In the genomic region with DNA sequence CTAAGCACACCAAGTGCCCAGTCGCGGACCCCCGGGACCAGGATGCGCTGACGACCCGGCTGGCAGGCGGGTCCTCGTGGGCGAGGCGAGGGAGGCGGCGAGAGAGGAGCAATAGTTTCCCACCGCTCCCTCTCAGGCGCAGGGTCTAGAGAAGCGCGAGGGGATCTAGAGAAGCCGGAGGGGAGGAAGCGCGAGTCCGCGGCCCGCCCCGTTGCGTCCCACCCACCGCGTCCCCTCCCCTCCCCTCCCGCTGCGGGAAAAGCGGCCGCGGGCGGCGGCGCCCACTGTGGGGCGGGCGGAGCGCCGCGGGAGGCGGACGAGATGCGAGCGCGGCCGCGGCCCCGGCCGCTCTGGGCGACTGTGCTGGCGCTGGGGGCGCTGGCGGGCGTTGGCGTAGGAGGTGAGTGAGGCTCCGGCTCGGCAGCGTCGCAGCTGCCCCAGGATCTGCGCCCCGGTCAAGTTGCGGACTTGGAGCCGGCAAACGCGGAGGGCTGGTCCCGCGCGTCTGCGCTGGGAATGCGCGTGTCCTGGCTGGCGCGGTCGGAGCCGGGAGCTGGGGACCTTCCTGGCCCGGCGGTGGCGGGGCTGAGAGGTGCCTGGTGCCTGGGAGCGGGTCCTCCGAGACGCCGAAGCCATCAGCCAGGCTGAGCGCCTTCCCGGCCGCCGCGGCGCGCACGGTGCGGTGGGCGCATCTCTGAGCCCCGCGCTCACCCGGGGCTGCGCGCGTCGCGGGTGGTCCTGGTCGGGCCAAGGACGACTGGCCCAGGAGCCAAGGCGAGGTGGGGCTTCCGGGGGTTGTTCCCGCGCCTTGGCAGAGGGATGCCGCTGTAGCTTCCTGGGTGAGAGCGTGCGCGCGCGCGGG, we compare ENCODE assay signal across 1 cellular context.
TF ChIP-seq lines count a peak whose summit lies in the region.

TSS of gene ITGB3 (plus strand) at position 287 of the 862 bp plus-strand sequence. CDS start at position 322, 35 bp downstream.

TF ChIP-seq in GM12878, 131 proteins besides CTCF, POLR2A, EP300 and RAD21 (continued from another document):
- TF ChIP-seq, protein P1, sequence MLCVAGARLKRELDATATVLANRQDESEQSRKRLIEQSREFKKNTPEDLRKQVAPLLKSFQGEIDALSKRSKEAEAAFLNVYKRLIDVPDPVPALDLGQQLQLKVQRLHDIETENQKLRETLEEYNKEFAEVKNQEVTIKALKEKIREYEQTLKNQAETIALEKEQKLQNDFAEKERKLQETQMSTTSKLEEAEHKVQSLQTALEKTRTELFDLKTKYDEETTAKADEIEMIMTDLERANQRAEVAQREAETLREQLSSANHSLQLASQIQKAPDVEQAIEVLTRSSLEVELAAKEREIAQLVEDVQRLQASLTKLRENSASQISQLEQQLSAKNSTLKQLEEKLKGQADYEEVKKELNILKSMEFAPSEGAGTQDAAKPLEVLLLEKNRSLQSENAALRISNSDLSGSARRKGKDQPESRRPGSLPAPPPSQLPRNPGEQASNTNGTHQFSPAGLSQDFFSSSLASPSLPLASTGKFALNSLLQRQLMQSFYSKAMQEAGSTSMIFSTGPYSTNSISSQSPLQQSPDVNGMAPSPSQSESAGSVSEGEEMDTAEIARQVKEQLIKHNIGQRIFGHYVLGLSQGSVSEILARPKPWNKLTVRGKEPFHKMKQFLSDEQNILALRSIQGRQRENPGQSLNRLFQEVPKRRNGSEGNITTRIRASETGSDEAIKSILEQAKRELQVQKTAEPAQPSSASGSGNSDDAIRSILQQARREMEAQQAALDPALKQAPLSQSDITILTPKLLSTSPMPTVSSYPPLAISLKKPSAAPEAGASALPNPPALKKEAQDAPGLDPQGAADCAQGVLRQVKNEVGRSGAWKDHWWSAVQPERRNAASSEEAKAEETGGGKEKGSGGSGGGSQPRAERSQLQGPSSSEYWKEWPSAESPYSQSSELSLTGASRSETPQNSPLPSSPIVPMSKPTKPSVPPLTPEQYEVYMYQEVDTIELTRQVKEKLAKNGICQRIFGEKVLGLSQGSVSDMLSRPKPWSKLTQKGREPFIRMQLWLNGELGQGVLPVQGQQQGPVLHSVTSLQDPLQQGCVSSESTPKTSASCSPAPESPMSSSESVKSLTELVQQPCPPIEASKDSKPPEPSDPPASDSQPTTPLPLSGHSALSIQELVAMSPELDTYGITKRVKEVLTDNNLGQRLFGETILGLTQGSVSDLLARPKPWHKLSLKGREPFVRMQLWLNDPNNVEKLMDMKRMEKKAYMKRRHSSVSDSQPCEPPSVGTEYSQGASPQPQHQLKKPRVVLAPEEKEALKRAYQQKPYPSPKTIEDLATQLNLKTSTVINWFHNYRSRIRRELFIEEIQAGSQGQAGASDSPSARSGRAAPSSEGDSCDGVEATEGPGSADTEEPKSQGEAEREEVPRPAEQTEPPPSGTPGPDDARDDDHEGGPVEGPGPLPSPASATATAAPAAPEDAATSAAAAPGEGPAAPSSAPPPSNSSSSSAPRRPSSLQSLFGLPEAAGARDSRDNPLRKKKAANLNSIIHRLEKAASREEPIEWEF (IDR thresholded peaks at IDR 0.05; ENCODE audit: insufficient replicate concordance, low read depth, low read length), result no peak
- TF ChIP-seq JUND (IDR thresholded peaks at IDR 0.05; ENCODE audit: low read depth, low read length) (0 out of 2 replicates have a peak, but pooled peaks have one; percentile 17), NR2C2 (IDR thresholded peaks at IDR 0.05; ENCODE audit: borderline replicate concordance, control insufficient read depth, insufficient read length, low read depth) (no peak), YY1 (IDR thresholded peaks at IDR 0.05; ENCODE audit: low read depth, low read length) (0 out of 2 replicates have a peak, but pooled peaks have one; percentile 28), RCOR1 (conservative IDR thresholded peaks at IDR 0.05; ENCODE audit: low read depth, low read length) (no peak), EGR1 (IDR thresholded peaks at IDR 0.05; ENCODE audit: borderline replicate concordance in 1 of 2, low read depth in 2 of 2, low read length in 2 of 2) (peak in 1 of 2 experiments; percentile 81; a peak in 2 of 3 replicates), RUNX3 (IDR thresholded peaks at IDR 0.05; ENCODE audit: low read length) (no peak), LARP7 (IDR thresholded peaks at IDR 0.05) (peak; percentile 91), ZNF207 (IDR thresholded peaks at IDR 0.05; ENCODE audit: borderline replicate concordance) (no peak), SUPT20H (IDR thresholded peaks at IDR 0.05; ENCODE audit: borderline replicate concordance, control insufficient read depth, low read depth, low read length) (no peak), KDM1A (IDR thresholded peaks at IDR 0.05; ENCODE audit: borderline replicate concordance) (no peak), NR2C1 (IDR thresholded peaks at IDR 0.05) (no peak), HCFC1 (IDR thresholded peaks at IDR 0.05; ENCODE audit: low read length) (no peak)
- TF ChIP-seq, protein P2, sequence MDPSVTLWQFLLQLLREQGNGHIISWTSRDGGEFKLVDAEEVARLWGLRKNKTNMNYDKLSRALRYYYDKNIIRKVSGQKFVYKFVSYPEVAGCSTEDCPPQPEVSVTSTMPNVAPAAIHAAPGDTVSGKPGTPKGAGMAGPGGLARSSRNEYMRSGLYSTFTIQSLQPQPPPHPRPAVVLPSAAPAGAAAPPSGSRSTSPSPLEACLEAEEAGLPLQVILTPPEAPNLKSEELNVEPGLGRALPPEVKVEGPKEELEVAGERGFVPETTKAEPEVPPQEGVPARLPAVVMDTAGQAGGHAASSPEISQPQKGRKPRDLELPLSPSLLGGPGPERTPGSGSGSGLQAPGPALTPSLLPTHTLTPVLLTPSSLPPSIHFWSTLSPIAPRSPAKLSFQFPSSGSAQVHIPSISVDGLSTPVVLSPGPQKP (IDR thresholded peaks at IDR 0.05; ENCODE audit: low read depth, low read length), result no peak
- TF ChIP-seq, protein P3, sequence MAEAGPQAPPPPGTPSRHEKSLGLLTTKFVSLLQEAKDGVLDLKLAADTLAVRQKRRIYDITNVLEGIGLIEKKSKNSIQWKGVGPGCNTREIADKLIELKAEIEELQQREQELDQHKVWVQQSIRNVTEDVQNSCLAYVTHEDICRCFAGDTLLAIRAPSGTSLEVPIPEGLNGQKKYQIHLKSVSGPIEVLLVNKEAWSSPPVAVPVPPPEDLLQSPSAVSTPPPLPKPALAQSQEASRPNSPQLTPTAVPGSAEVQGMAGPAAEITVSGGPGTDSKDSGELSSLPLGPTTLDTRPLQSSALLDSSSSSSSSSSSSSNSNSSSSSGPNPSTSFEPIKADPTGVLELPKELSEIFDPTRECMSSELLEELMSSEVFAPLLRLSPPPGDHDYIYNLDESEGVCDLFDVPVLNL (IDR thresholded peaks at IDR 0.05; ENCODE audit: low read depth, low read length), result no peak
- TF ChIP-seq, protein P4, sequence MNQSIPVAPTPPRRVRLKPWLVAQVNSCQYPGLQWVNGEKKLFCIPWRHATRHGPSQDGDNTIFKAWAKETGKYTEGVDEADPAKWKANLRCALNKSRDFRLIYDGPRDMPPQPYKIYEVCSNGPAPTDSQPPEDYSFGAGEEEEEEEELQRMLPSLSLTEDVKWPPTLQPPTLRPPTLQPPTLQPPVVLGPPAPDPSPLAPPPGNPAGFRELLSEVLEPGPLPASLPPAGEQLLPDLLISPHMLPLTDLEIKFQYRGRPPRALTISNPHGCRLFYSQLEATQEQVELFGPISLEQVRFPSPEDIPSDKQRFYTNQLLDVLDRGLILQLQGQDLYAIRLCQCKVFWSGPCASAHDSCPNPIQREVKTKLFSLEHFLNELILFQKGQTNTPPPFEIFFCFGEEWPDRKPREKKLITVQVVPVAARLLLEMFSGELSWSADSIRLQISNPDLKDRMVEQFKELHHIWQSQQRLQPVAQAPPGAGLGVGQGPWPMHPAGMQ (IDR thresholded peaks at IDR 0.05; ENCODE audit: borderline replicate concordance), result no peak
